ENCODE assay signal across 1 cellular context in the genomic region with DNA sequence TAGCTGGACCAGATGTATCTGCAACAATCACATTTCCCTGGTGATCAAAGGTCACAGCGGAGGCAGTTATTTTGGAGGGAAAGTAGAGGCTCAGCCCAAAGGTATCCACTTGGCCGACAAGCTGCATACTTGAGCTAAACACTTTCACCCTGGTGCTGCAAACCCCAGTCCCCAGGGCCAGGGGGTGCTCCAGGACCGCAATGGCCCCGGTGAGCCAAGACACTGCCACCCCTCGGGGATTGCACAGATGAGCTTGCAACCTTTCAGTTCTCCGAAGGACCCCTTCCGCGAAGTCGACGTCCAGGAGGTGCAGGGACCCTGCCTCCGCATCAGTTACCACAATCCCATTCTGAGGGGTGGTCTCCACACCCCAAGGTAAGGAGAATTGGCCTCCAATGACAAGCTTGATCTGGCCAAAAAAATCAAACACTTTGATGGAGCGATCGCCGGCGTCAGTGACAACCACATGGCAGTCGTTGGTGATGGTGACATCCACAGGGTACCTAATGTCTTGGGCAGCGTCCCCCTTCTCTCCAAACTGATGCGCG.
TF ChIP-seq lines count a peak whose summit lies in the region.

No MANE protein-coding gene starts in this region.

TF ChIP-seq in K562, 482 proteins besides CTCF, POLR2A, EP300 and RAD21 (continued from another document):
- TF ChIP-seq, protein P1, sequence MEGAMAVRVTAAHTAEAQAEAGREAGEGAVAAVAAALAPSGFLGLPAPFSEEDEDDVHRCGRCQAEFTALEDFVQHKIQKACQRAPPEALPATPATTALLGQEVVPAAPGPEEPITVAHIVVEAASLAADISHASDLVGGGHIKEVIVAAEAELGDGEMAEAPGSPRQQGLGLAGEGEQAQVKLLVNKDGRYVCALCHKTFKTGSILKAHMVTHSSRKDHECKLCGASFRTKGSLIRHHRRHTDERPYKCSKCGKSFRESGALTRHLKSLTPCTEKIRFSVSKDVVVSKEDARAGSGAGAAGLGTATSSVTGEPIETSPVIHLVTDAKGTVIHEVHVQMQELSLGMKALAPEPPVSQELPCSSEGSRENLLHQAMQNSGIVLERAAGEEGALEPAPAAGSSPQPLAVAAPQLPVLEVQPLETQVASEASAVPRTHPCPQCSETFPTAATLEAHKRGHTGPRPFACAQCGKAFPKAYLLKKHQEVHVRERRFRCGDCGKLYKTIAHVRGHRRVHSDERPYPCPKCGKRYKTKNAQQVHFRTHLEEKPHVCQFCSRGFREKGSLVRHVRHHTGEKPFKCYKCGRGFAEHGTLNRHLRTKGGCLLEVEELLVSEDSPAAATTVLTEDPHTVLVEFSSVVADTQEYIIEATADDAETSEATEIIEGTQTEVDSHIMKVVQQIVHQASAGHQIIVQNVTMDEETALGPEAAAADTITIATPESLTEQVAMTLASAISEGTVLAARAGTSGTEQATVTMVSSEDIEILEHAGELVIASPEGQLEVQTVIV (CRISPR knock-in tag; IDR thresholded peaks at IDR 0.05; ENCODE audit: borderline replicate concordance) = no peak
